1 cellular context compared by ENCODE assay signal in the genomic region with DNA sequence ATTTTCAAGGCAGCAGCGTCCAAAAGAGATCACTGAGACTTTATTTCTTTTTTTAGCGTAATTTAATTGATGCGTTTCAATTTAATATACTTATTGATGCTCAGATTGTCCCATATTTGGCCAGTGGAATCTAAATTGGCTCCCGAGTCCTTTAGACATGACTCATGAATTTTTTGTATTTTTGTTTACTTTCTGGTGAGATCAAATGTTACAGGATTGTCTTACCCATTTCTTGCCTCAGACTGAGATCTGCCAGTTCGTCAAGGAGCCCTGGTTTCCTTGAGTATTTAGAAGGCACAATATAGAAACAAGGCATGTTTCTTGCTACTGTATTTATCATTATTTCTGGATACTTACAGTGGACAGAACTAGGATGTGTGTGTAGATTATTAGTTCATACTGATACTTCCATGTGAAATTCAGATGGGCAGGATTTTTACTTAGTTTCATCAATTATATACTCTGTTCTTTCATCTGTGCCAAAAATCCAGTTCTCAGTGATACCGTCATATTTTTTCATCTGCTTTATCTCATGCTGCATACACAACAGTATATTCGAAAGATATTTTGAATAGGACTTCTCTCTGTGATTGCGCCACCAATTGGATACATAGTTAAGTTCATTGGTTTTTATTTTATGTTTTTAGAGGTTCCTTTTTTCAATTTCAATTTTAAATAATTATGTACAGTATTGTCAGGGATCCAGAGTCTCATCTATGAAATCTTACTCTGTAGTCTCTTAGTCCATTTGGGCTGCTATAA.
A peak's percentile ranks its signal among the peaks of the same experiment; 100 is the strongest.
TF ChIP-seq lines count a peak whose summit lies in the region.

No MANE protein-coding gene starts in this region.

TF ChIP-seq in IMR-90, 13 proteins besides CTCF, POLR2A, EP300 and RAD21:
- TF ChIP-seq, protein P1, sequence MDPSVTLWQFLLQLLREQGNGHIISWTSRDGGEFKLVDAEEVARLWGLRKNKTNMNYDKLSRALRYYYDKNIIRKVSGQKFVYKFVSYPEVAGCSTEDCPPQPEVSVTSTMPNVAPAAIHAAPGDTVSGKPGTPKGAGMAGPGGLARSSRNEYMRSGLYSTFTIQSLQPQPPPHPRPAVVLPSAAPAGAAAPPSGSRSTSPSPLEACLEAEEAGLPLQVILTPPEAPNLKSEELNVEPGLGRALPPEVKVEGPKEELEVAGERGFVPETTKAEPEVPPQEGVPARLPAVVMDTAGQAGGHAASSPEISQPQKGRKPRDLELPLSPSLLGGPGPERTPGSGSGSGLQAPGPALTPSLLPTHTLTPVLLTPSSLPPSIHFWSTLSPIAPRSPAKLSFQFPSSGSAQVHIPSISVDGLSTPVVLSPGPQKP (IDR thresholded peaks at IDR 0.05; ENCODE audit: borderline replicate concordance, low read depth, low read length): no peak
- no peak for TF ChIP-seq MAZ (IDR thresholded peaks at IDR 0.05; ENCODE audit: borderline replicate concordance, low read depth, low read length)
- no peak for TF ChIP-seq CHD1 (IDR thresholded peaks at IDR 0.05; ENCODE audit: low read depth, low read length)
- TF ChIP-seq RCOR1 (IDR thresholded peaks at IDR 0.05; ENCODE audit: insufficient replicate concordance, low read length): no peak
- no peak for TF ChIP-seq RFX5 (IDR thresholded peaks at IDR 0.05; ENCODE audit: low read depth, low read length)
- no peak for TF ChIP-seq MXI1 (IDR thresholded peaks at IDR 0.05; ENCODE audit: borderline replicate concordance, low read depth, low read length)
- TF ChIP-seq CEBPB (IDR thresholded peaks at IDR 0.05; ENCODE audit: low read depth, low read length): peak; percentile 74
